In the genomic region with DNA sequence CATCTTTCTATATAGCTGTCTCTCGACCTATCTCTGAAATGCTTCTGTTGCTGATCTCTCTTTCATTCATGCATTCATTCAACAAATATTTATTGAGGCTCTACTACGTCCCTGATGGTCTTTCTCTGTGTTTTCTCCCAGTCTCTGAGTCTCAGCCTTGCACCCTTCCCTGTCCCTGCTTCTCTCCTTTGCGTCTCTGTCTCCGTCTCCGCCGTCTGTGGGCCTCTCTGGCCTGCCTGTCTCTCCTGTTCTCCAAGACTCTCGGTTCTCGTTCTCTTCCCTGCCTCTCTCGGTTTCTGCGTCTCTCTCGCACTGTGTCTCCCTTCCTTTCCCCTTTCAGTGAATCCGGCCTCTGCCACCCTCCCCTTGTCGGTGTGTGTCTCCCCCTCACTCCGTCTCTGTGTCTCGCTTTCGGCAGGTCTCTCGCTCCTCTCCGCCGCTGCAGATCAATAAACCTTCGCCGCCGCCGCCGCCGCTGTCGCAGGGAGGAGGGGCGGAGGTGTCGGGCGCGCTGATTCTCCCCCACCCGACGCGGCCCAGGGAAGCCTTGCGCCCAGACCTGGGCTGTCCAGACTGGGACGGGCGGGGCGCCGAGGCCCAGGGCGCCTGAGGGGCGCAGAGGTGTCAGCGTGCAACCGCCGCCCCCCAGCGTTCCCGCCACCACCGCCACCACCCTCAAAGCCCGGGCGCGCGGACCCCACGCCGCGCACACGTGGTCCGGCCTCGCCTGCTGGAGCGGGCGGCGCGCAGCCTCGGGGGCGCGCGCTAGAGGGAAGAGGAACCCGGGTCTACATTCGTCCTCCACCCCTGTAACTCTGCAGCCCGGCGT, we compare ENCODE assay signal across 8 cellular contexts. TPM values are rescaled to one million over a fixed set of nuclear protein-coding genes. Genes with fewer than 3 reads are reported as not detected.
DNase-seq lines count a peak whose midpoint lies in the region; ATAC-seq and TF ChIP-seq lines count a peak whose summit lies in the region.

No MANE protein-coding gene starts in this region.

- H3K36me3 ChIP-seq in BLaER1 (no peaks in the 10 kb centered on the region), HUES64 (ENCODE audit: insufficient read depth, low read length) (no peaks in the 10 kb centered on the region)

- no peak for ATAC-seq in HG03565 (IDR thresholded peaks at IDR 0.05; ENCODE audit: unreplicated experiment)
- ATAC-seq in GM18517 (IDR thresholded peaks at IDR 0.05; ENCODE audit: unreplicated experiment): no peak

- peaks cover 58% of the 10 kb centered on the region for H4K20me1 ChIP-seq in BLaER1

- no peaks in the 10 kb centered on the region for H3K36me3 Mint-ChIP-seq in mesothelial cell of epicardium

- no peak for TF ChIP-seq CTCF in mesothelial cell of epicardium (IDR thresholded peaks at IDR 0.05; ENCODE audit: unreplicated experiment)

- peak overlapping the region; percentile 75; the same call in 1 of the 2 replicates for H3K9ac ChIP-seq in BLaER1
- no peak overlapping the region for H3K9ac ChIP-seq in HUES64 (ENCODE audit: low read depth, low read length)

- H3K27me3 ChIP-seq in BLaER1: peaks cover 53% of the 10 kb centered on the region
- H3K27me3 ChIP-seq in HUES64 (ENCODE audit: insufficient read depth, low read length): peaks cover 77% of the 10 kb centered on the region

- H3K27ac ChIP-seq in BLaER1: no peak overlapping the region
- no peak overlapping the region for H3K27ac ChIP-seq in HUES64 (ENCODE audit: low read depth, low read length)

- peak; percentile 49 for DNase-seq in activated naive CD4-positive, alpha-beta T cell treated with anti-CD3 and anti-CD28 coated beads, Interleukin-2, amount 50 U/mL, for 16 hours
- DNase-seq in mesothelial cell of epicardium (ENCODE audit: low spot score in 2 of 2, unreplicated experiment in 2 of 2): no peak
- no peak for DNase-seq in cortex of kidney (lab: John Stamatoyannopoulos, UW)
- no peak for DNase-seq in NCI-H446 treated with DMSO at 0.1 percent for 48 hours (lab: John Stamatoyannopoulos, UW)

- H3K4me1 ChIP-seq in BLaER1 (peaks cover 91% of the 10 kb centered on the region), HUES64 (ENCODE audit: insufficient read depth, low read length) (peaks cover 6% of the 10 kb centered on the region; the same call in 1 of the 2 replicates)

- H3K4me3 ChIP-seq in BLaER1 (peak overlapping the region; percentile 70), HUES64 (ENCODE audit: low read length) (peak overlapping the region; percentile 56; the same call in 1 of the 2 replicates)

- H3K9me3 ChIP-seq in BLaER1 (no peaks in the 10 kb centered on the region), HUES64 (ENCODE audit: insufficient read depth, low read depth, low read length) (no peaks in the 10 kb centered on the region)

- H3K9me3 Mint-ChIP-seq in mesothelial cell of epicardium: no peaks in the 10 kb centered on the region

- H3K27me3 Mint-ChIP-seq in mesothelial cell of epicardium (ENCODE audit: low read depth): peaks cover 41% of the 10 kb centered on the region

- WGBS in HUES64: 2% methylated on average over 68 of the region's 68 CpGs

- peak overlapping the region; percentile 100 for H3K4me2 ChIP-seq in BLaER1

- peak overlapping the region; percentile 81 for H3K4me3 Mint-ChIP-seq in mesothelial cell of epicardium

- peaks cover 53% of the 10 kb centered on the region for H3K4me1 Mint-ChIP-seq in mesothelial cell of epicardium

- peak overlapping the region; percentile 32 for H3K27ac Mint-ChIP-seq in mesothelial cell of epicardium

RNA-seq across cellular contexts. Expression of a gene that starts 3.0 kb away (rescaled TPM):
- polyA plus RNA-seq in HUES64 (2013, experiment 1 of 2): 4.6 TPM
- 7.0 TPM for polyA plus RNA-seq in HUES64 (2013, experiment 2 of 2)
- 14.6 to 17.8 TPM (median 15.4 TPM) in 3 replicates for total RNA-seq in mesothelial cell of epicardium

RNA-seq across cellular contexts. Expression of a gene that starts 18.1 kb away (rescaled TPM):
- 23.3 TPM for polyA plus RNA-seq in HUES64 (2013, experiment 1 of 2)
- polyA plus RNA-seq in HUES64 (2013, experiment 2 of 2): 23.0 TPM
- 30.8 to 31.2 TPM (median 30.9 TPM) in 3 replicates for total RNA-seq in mesothelial cell of epicardium

RNA-seq across cellular contexts. Expression of a gene that starts 30.6 kb away (rescaled TPM):
- polyA plus RNA-seq in HUES64 (2013, experiment 1 of 2): 15.1 TPM
- polyA plus RNA-seq in HUES64 (2013, experiment 2 of 2): 20.0 TPM
- total RNA-seq in mesothelial cell of epicardium: 32.7 to 36.1 TPM (median 36.1 TPM) in 3 replicates

RNA-seq across cellular contexts. Expression of a gene that starts 46.0 kb away (rescaled TPM):
- 3.5 TPM for polyA plus RNA-seq in HUES64 (2013, experiment 1 of 2)
- polyA plus RNA-seq in HUES64 (2013, experiment 2 of 2): 3.4 TPM
- 92.4 to 94.8 TPM (median 93.1 TPM) in 3 replicates for total RNA-seq in mesothelial cell of epicardium

RNA-seq across cellular contexts. Expression of a gene that starts 48.1 kb away (rescaled TPM):
- polyA plus RNA-seq in HUES64 (2013, experiment 1 of 2): not detected
- polyA plus RNA-seq in HUES64 (2013, experiment 2 of 2): not detected
- total RNA-seq in mesothelial cell of epicardium: 0.58 TPM in 1 of 3 replicates, not detected in the others
